Comparison of ENCODE assay signal across 18 cellular contexts in the genomic region with DNA sequence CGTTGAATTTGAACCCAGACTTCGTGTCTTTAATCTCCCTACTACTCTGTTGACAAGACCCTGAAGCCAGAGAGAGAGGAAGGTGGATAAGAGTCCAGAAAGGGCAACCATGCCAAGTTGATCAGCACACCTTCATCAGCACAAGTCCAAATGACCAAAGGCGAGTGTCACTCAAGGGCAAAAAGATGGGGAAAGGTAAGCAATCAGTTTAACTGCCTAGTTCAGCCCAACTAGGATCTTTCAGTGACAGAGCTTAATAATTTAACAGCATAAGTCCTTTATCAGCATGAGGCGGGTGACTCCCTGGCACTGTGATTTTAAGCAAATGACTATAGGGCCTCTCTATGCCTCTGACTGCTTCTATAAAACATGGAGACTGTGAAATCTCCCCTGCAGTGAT. TPM values are rescaled to one million over a fixed set of nuclear protein-coding genes. Genes with fewer than 3 reads are reported as not detected.
DNase-seq lines count a peak whose midpoint lies in the region; TF ChIP-seq lines count a peak whose summit lies in the region.
"Had no signal": no experiment of that assay in that cellular context is flagged by ENCODE, and none has a peak within 500 bp of the region (broad histone marks: within the 10 kb centered on the region; RNA-seq: fewer than 3 reads in every experiment).

No MANE protein-coding gene starts in this region.

- H3K4me3 ChIP-seq in PC-9: no peak overlapping the region
- peak overlapping the region; percentile 8 for H3K4me3 ChIP-seq in skeletal muscle satellite cell (ENCODE audit: low read length)
- H3K4me3 ChIP-seq in ascending aorta: no peak overlapping the region
- H3K4me3 ChIP-seq: HAP-1, spleen, tibial artery had no signal

- peaks cover 10% of the 10 kb centered on the region; the same call in 1 of the 2 replicates for H3K79me2 ChIP-seq in PC-9 (ENCODE audit: low read depth)

- peaks cover 40% of the 10 kb centered on the region for H3K4me1 Mint-ChIP-seq in activated T-helper 2 cell treated with anti-CD3 and anti-CD28 coated beads, Interferon-gamma antibody, Interleukin-2, Interleukin-4, amounts not matched to agents 10 μg/mL and 5 μg/mL and 100 μg/mL, durations not matched to agents 14 hours and 24 hours and 36 hours (ENCODE audit: low read depth)

- peak overlapping the region; percentile 72 for H3K9ac ChIP-seq in skeletal muscle satellite cell (ENCODE audit: low read depth, low read length)

- no peaks in the 10 kb centered on the region for H3K27me3 ChIP-seq in PC-9 (ENCODE audit: insufficient read depth, low read depth)
- no peaks in the 10 kb centered on the region for H3K27me3 ChIP-seq in skeletal muscle satellite cell (ENCODE audit: control insufficient read depth, insufficient read depth, low read length)
- no peaks in the 10 kb centered on the region for H3K27me3 ChIP-seq in ascending aorta
- H3K27me3 ChIP-seq: spleen, tibial artery had no signal

- H3K27ac ChIP-seq in PC-9 (peak overlapping the region; percentile 24; the same call in 1 of the 2 replicates), ascending aorta (no peak overlapping the region)
- H3K27ac ChIP-seq: spleen, tibial artery had no signal

- no peaks in the 10 kb centered on the region for H4K20me1 ChIP-seq in PC-9 (ENCODE audit: insufficient read depth)

- POLR2A ChIA-PET in PC-9 (lab: Charles Lee; ENCODE audit: unreplicated experiment): interaction anchor here (0.6 kb wide), 1 partner anchor 23 kb away, joined by 3 read pairs; no protein-coding TSS in a partner anchor

- H3K9me3 Mint-ChIP-seq in activated T-helper 2 cell treated with anti-CD3 and anti-CD28 coated beads, Interferon-gamma antibody, Interleukin-2, Interleukin-4, amounts not matched to agents 10 μg/mL and 5 μg/mL and 100 μg/mL, durations not matched to agents 14 hours and 24 hours and 36 hours: no peaks in the 10 kb centered on the region

- H3K27me3 Mint-ChIP-seq in activated T-helper 2 cell treated with anti-CD3 and anti-CD28 coated beads, Interferon-gamma antibody, Interleukin-2, Interleukin-4, amounts not matched to agents 10 μg/mL and 5 μg/mL and 100 μg/mL, durations not matched to agents 14 hours and 24 hours and 36 hours (ENCODE audit: low read depth): no peaks in the 10 kb centered on the region
- H3K27me3 Mint-ChIP-seq: activated T-cell treated with anti-CD3 and anti-CD28 coated beads, Interleukin-2, amount 50 U/mL, for 24 hours had no signal

- CTCF ChIA-PET in PC-9 (lab: Charles Lee): no interaction called here

- no peak overlapping the region for H3K27ac Mint-ChIP-seq in activated T-helper 2 cell treated with anti-CD3 and anti-CD28 coated beads, Interferon-gamma antibody, Interleukin-2, Interleukin-4, amounts not matched to agents 10 μg/mL and 5 μg/mL and 100 μg/mL, durations not matched to agents 14 hours and 24 hours and 36 hours
- H3K27ac Mint-ChIP-seq: activated naive CD4-positive, alpha-beta T cell treated with anti-CD3 and anti-CD28 coated beads, Interleukin-2, amount 50 U/mL, for 72 hours; activated T-cell treated with anti-CD3 and anti-CD28 coated beads, Interleukin-2, amount 50 U/mL, for 24 hours had no signal

- peaks cover 5% of the 10 kb centered on the region; the same call in 1 of the 2 replicates for H3F3A ChIP-seq in PC-9 (ENCODE audit: insufficient read depth, low read depth)

- DNase-seq in EL (peak; percentile 14), PC-9 (no peak), kidney tubule cell (ENCODE audit: low spot score) (peak; percentile 35), ascending aorta (ENCODE audit: low spot score in 2 of 2) (no peak), OCI-M1 (lab: John Stamatoyannopoulos, UW) (no peak)
- no peak for DNase-seq in activated T-helper 2 cell treated with anti-CD3 and anti-CD28 coated beads, Interferon-gamma antibody, Interleukin-2, Interleukin-4, amounts not matched to agents 10 μg/mL and 5 μg/mL and 100 μg/mL, durations not matched to agents 14 hours and 24 hours and 36 hours (ENCODE audit: low spot score)
- DNase-seq: activated CD4-positive, alpha-beta T cell treated with anti-CD3 and anti-CD28 coated beads, Interleukin-2, amount 50 U/mL, for 48 hours; activated T-cell treated with anti-CD3 and anti-CD28 coated beads, Interleukin-2, amount 50 U/mL, for 24 hours; C1 segment of cervical spinal cord; effector CD4-positive, alpha-beta T cell; hippocampal formation; NCI-H1436 treated with DMSO at 0.1 percent for 48 hours; NCI-H446 treated with DMSO at 0.1 percent for 48 hours; spleen; tibial artery had no signal

- no TSS peak for BruUV-seq in PC-9 (replicated peaks; lab: Mats Ljungman, UMichigan)

- H3K4me1 ChIP-seq in PC-9 (replicated peaks; ENCODE audit: insufficient read depth) (peaks cover 14% of the 10 kb centered on the region), skeletal muscle satellite cell (ENCODE audit: control insufficient read depth, insufficient read depth, low read length) (peaks cover 58% of the 10 kb centered on the region), ascending aorta (peaks cover 0 to 3% of the 10 kb centered on the region in 2 donors)
- H3K4me1 ChIP-seq: HAP-1 had no signal

- no peak overlapping the region for H2AFZ ChIP-seq in PC-9

- TF ChIP-seq CTCF in PC-9 (conservative IDR thresholded peaks at IDR 0.05) (no peak), ascending aorta (IDR thresholded peaks at IDR 0.05) (no peak)

- H3K9me3 ChIP-seq in PC-9 (ENCODE audit: insufficient read depth, low read depth): no peaks in the 10 kb centered on the region
- H3K9me3 ChIP-seq in skeletal muscle satellite cell (replicated peaks; ENCODE audit: low read length): no peaks in the 10 kb centered on the region
- no peaks in the 10 kb centered on the region for H3K9me3 ChIP-seq in ascending aorta
- H3K9me3 ChIP-seq: HAP-1, spleen, tibial artery had no signal

- H3K9me2 ChIP-seq in PC-9 (ENCODE audit: insufficient read depth): no peaks in the 10 kb centered on the region

- no peak overlapping the region for H3K4me2 ChIP-seq in PC-9
- peak overlapping the region; percentile 56 for H3K4me2 ChIP-seq in skeletal muscle satellite cell (ENCODE audit: low read length)

- H3K36me3 Mint-ChIP-seq in activated T-helper 2 cell treated with anti-CD3 and anti-CD28 coated beads, Interferon-gamma antibody, Interleukin-2, Interleukin-4, amounts not matched to agents 10 μg/mL and 5 μg/mL and 100 μg/mL, durations not matched to agents 14 hours and 24 hours and 36 hours (ENCODE audit: low read depth): peaks cover 67% of the 10 kb centered on the region

- H3K36me3 ChIP-seq in PC-9 (ENCODE audit: low read depth) (no peaks in the 10 kb centered on the region; the same call in 1 of the 2 replicates), skeletal muscle satellite cell (ENCODE audit: insufficient read depth, low read length) (peaks cover 2% of the 10 kb centered on the region), ascending aorta (peaks cover 0 to 2% of the 10 kb centered on the region in 2 donors)
- H3K36me3 ChIP-seq: tibial artery had no signal

- no peak overlapping the region for H3K4me3 Mint-ChIP-seq in activated T-helper 2 cell treated with anti-CD3 and anti-CD28 coated beads, Interferon-gamma antibody, Interleukin-2, Interleukin-4, amounts not matched to agents 10 μg/mL and 5 μg/mL and 100 μg/mL, durations not matched to agents 14 hours and 24 hours and 36 hours (ENCODE audit: low read depth)
- H3K4me3 Mint-ChIP-seq: activated T-cell treated with anti-CD3 and anti-CD28 coated beads, Interleukin-2, amount 50 U/mL, for 24 hours had no signal

- intact Hi-C loops in PC-9 (cut with micrococcal nuclease; ENCODE audit: unreplicated experiment): no loop called here
- intact Hi-C loops in ascending aorta (cut with DNase I): no loop called here
- intact Hi-C loops in activated T-helper 2 cell treated with anti-CD3 and anti-CD28 coated beads, Interferon-gamma antibody, Interleukin-2, Interleukin-4, amounts not matched to agents 10 μg/mL and 5 μg/mL and 100 μg/mL, durations not matched to agents 14 hours and 24 hours and 36 hours (cut with micrococcal nuclease): no loop called here

RNA-seq across cellular contexts. Expression of a gene that starts 6.2 kb away (rescaled TPM):
- 46.6 and 59.4 TPM in 2 replicates for total RNA-seq in PC-9 (2021)
- total RNA-seq in skeletal muscle satellite cell (2012; rRNA removed): 56.8 and 64.9 TPM in 2 replicates
- 33.6 TPM for total RNA-seq in ascending aorta
- 36.3 and 38.1 TPM in 2 replicates for total RNA-seq in activated T-helper 2 cell treated with anti-CD3 and anti-CD28 coated beads, Interferon-gamma antibody, Interleukin-2, Interleukin-4, amounts not matched to agents 10 μg/mL and 5 μg/mL and 100 μg/mL, durations not matched to agents 14 hours and 24 hours and 36 hours

Comparison
In these comparisons a context has a peak if more than half of its experiments do, and no peak if none do; other contexts are left out.
1. DNase-seq: peak in EL (single experiment) and kidney tubule cell (single experiment); none in PC-9 (0 of 2), ascending aorta (0 of 2), activated T-helper 2 cell treated with anti-CD3 and anti-CD28 coated beads, Interferon-gamma antibody, Interleukin-2, Interleukin-4, amounts not matched to agents 10 μg/mL and 5 μg/mL and 100 μg/mL, durations not matched to agents 14 hours and 24 hours and 36 hours (single experiment) and OCI-M1 (single experiment).